9 cellular contexts compared by ENCODE assay signal in genomic region chr16:75267631-75268264, GRCh38. TPM values are rescaled to one million over a fixed set of nuclear protein-coding genes. Genes with fewer than 3 reads are reported as not detected.
DNase-seq lines count a peak whose midpoint lies in the region; ATAC-seq, FAIRE-seq and TF ChIP-seq lines count a peak whose summit lies in the region.
"Had no signal": no experiment of that assay in that cellular context is flagged by ENCODE, and none has a peak within 500 bp of the region (broad histone marks: within the 10 kb centered on the region; RNA-seq: fewer than 3 reads in every experiment).

No MANE protein-coding gene starts in this region.

- H3K4me2 ChIP-seq in trophoblast cell (ENCODE audit: low read length) = no peak overlapping the region
- no peak overlapping the region for H3K4me2 ChIP-seq in OCI-LY7 (ENCODE audit: low read length)

- H3K9me3 ChIP-seq in trophoblast cell (ENCODE audit: insufficient read depth, low read depth, low read length) (no peaks in the 10 kb centered on the region), OCI-LY7 (ENCODE audit: low read length) (no peaks in the 10 kb centered on the region)

- POLR2A ChIA-PET in OCI-LY7 (lab: Charles Lee) = interaction anchor here (1.0 kb wide), 1 partner anchor 77 kb away, joined by 5 read pairs; no protein-coding TSS in a partner anchor

- H3K18ac ChIP-seq in trophoblast cell (ENCODE audit: low read length) = no peak overlapping the region

- H3K14ac ChIP-seq in trophoblast cell (ENCODE audit: low read length) = peak overlapping the region; percentile 35

- TF ChIP-seq POLR2A in H54 (IDR thresholded peaks at IDR 0.05; ENCODE audit: low read depth, low read length) = no peak

- H3K27me3 ChIP-seq in trophoblast cell (ENCODE audit: insufficient read depth, low read length) = no peaks in the 10 kb centered on the region

- FAIRE-seq in H54 (lab: Jason Lieb, UNC) = peak; percentile 33
- FAIRE-seq: endometrium had no signal

- peak overlapping the region; percentile 28 for H2BK5ac ChIP-seq in trophoblast cell (ENCODE audit: low read depth, low read length, poor library complexity)

- H3K4me3 ChIP-seq in trophoblast cell (ENCODE audit: low read depth, low read length) (no peak overlapping the region), OCI-LY7 (ENCODE audit: low read depth, low read length, poor library complexity, severe bottlenecking) (no peak overlapping the region)

- intact Hi-C loops in OCI-LY7 (cut with micrococcal nuclease; ENCODE audit: unreplicated experiment) = no loop called here

- peak overlapping the region; percentile 25 for H2BK120ac ChIP-seq in trophoblast cell (ENCODE audit: insufficient read depth, low read length, poor library complexity)

- H3K79me1 ChIP-seq in trophoblast cell (ENCODE audit: low read length) = peaks cover 38% of the 10 kb centered on the region

- BruUV-seq in OCI-LY7 (replicated peaks; lab: Mats Ljungman, UMichigan) = no TSS peak

- H3K9ac ChIP-seq in trophoblast cell (ENCODE audit: low read length) = no peak overlapping the region

- CTCF ChIA-PET in OCI-LY7 (lab: Charles Lee; ENCODE audit: unreplicated experiment) = no interaction called here

- H3K36me3 ChIP-seq in trophoblast cell (ENCODE audit: control insufficient read depth in 1 of 2, insufficient read depth in 2 of 2, low read length in 2 of 2) = peaks cover 17 to 18% of the 10 kb centered on the region in 2 experiments
- H3K36me3 ChIP-seq in OCI-LY7 (ENCODE audit: insufficient read depth, low read length) = no peaks in the 10 kb centered on the region

- no peak overlapping the region for H3K27ac ChIP-seq in trophoblast cell (ENCODE audit: low read depth, low read length)
- H3K27ac ChIP-seq in OCI-LY7 (ENCODE audit: low read depth, low read length, poor library complexity, severe bottlenecking) = no peak overlapping the region

- peak overlapping the region; percentile 65 for H2AK5ac ChIP-seq in trophoblast cell (ENCODE audit: low read length)

- H3K23ac ChIP-seq in trophoblast cell (ENCODE audit: low read length) = no peak overlapping the region

- ATAC-seq in HG03521 (IDR thresholded peaks at IDR 0.05; ENCODE audit: unreplicated experiment) = no peak

- no peak overlapping the region for H4K8ac ChIP-seq in trophoblast cell (ENCODE audit: low read depth, low read length)

- no peaks in the 10 kb centered on the region for H4K20me1 ChIP-seq in OCI-LY7 (ENCODE audit: insufficient read depth, low read length)

- H4K91ac ChIP-seq in trophoblast cell (ENCODE audit: low read depth, low read length) = peak overlapping the region; percentile 25

- H3K79me2 ChIP-seq in trophoblast cell (ENCODE audit: control insufficient read depth, insufficient read depth, low read length, poor library complexity) (peaks cover 31% of the 10 kb centered on the region), OCI-LY7 (ENCODE audit: insufficient read depth, low read depth, low read length) (no peaks in the 10 kb centered on the region)

- no peaks in the 10 kb centered on the region for H3K9me2 ChIP-seq in OCI-LY7 (ENCODE audit: insufficient read depth, low read length)

- TF ChIP-seq CTCF in OCI-LY7 (conservative IDR thresholded peaks at IDR 0.05; ENCODE audit: low read length) = no peak

- H2AFZ ChIP-seq in trophoblast cell (ENCODE audit: insufficient read depth, low read length, poor library complexity) (no peak overlapping the region), OCI-LY7 (ENCODE audit: low read length) (no peak overlapping the region)

- no peak overlapping the region for H4K12ac ChIP-seq in trophoblast cell (ENCODE audit: low read depth, low read length)

- peaks cover 39 to 47% of the 10 kb centered on the region in 2 experiments for H3K4me1 ChIP-seq in trophoblast cell (ENCODE audit: control insufficient read depth in 1 of 2, insufficient read depth in 2 of 2, low read length in 2 of 2)
- no peaks in the 10 kb centered on the region for H3K4me1 ChIP-seq in OCI-LY7 (ENCODE audit: insufficient read depth, low read length, poor library complexity, severe bottlenecking)

- H2BK12ac ChIP-seq in trophoblast cell (ENCODE audit: low read length) = peak overlapping the region; percentile 54

- WGBS in trophoblast cell (ENCODE audit: extremely low coverage, insufficient coverage, insufficient read length) = no CpG with 5 or more reads among the region's 10 CpGs

- H3K4ac ChIP-seq in trophoblast cell (ENCODE audit: low read depth, low read length) = peak overlapping the region; percentile 20

- peak; percentile 98 for DNase-seq in H54 (ENCODE audit: insufficient read length, low spot score)
- DNase-seq in NCI-H524 treated with DMSO at 0.1 percent for 48 hours (lab: John Stamatoyannopoulos, UW) = peak; percentile 96
- DNase-seq in epidermal melanocyte (ENCODE audit: insufficient read length, low spot score) = peak; percentile 30
- DNase-seq in trophoblast cell = peak; percentile 49 to 64
- no peak for DNase-seq in effector CD8-positive, alpha-beta T cell (lab: John Stamatoyannopoulos, UW)
- no peak for DNase-seq in activated T-cell treated with anti-CD3 and anti-CD28 coated beads, Interleukin-2, amount 50 U/mL, for 48 hours
- DNase-seq in OCI-LY7 (ENCODE audit: low spot score) = no peak

RNA-seq across cellular contexts. Expression of gene BCAR1, which starts 16.3 kb away (rescaled TPM):
- polyA plus RNA-seq in trophoblast cell (2013) = 200 and 201 TPM in 2 replicates
- total RNA-seq in OCI-LY7 (2014; rRNA removed; shearing (Covaris generic)) = 10.0 and 11.7 TPM in 2 replicates
- total RNA-seq in OCI-LY7 (2022) = 13.9 and 15.1 TPM in 2 replicates

RNA-seq across cellular contexts. Expression of gene CTRB1, which starts 49.0 kb away (rescaled TPM):
- polyA plus RNA-seq in trophoblast cell (2013) = 0.15 TPM in 1 of 2 replicates, not detected in the other
- not detected in 2 replicates for total RNA-seq in OCI-LY7 (2014; rRNA removed; shearing (Covaris generic))
- total RNA-seq in OCI-LY7 (2022) = not detected in 2 replicates

Comparison
In these comparisons a context has a peak if more than half of its experiments do, and no peak if none do; other contexts are left out.
1. DNase-seq: peak in H54 (single experiment), NCI-H524 treated with DMSO at 0.1 percent for 48 hours (single experiment), epidermal melanocyte (single experiment) and trophoblast cell (2 of 2); none in effector CD8-positive, alpha-beta T cell (single experiment), activated T-cell treated with anti-CD3 and anti-CD28 coated beads, Interleukin-2, amount 50 U/mL, for 48 hours (0 of 2) and OCI-LY7 (single experiment).